Comparison of ENCODE assay signal across 8 cellular contexts in genomic region chr17:752002-752619, GRCh38. TPM values are rescaled to one million over a fixed set of nuclear protein-coding genes. Genes with fewer than 3 reads are reported as not detected.
DNase-seq lines count a peak whose midpoint lies in the region; ATAC-seq and TF ChIP-seq lines count a peak whose summit lies in the region.

Gene GEMIN4, minus strand, starts transcription at chr17:752264. Its CDS starts 122 bp downstream, at chr17:752142.

- intact Hi-C loops in activated CD8-positive, alpha-beta T cell treated with anti-CD3 and anti-CD28 coated beads for 36 hours (cut with micrococcal nuclease), result no loop called here
- intact Hi-C loops in lower lobe of right lung (cut with DNase I), result no loop called here

- H3K4me1 ChIP-seq in CD4-positive, CD25-positive, alpha-beta regulatory T cell (ENCODE audit: control insufficient read depth, insufficient read depth, low read length, poor library complexity, severe bottlenecking), result peaks cover 29% of the 10 kb centered on the region
- H3K4me1 ChIP-seq in ectodermal cell (ENCODE audit: control insufficient read depth, insufficient read depth, low read length), result peaks cover 6% of the 10 kb centered on the region
- peaks cover 15% of the 10 kb centered on the region for H3K4me1 ChIP-seq in lower lobe of right lung

- peak; percentile 94 for TF ChIP-seq CTCF in activated CD8-positive, alpha-beta T cell treated with anti-CD3 and anti-CD28 coated beads for 36 hours (IDR thresholded peaks at IDR 0.05)
- peak; percentile 94 for TF ChIP-seq CTCF in lower lobe of right lung (IDR thresholded peaks at IDR 0.05)

- no peaks in the 10 kb centered on the region for H3K9me3 ChIP-seq in CD4-positive, CD25-positive, alpha-beta regulatory T cell (ENCODE audit: control insufficient read depth in 2 of 2, low read length in 2 of 2)
- no peaks in the 10 kb centered on the region for H3K9me3 ChIP-seq in ectodermal cell (ENCODE audit: control insufficient read depth, low read length)
- H3K9me3 ChIP-seq in lower lobe of right lung, result no peaks in the 10 kb centered on the region

- H3K27me3 Mint-ChIP-seq in CD4-positive, CD25-positive, alpha-beta regulatory T cell, result no peaks in the 10 kb centered on the region
- no peaks in the 10 kb centered on the region for H3K27me3 Mint-ChIP-seq in activated CD8-positive, alpha-beta T cell treated with anti-CD3 and anti-CD28 coated beads for 36 hours

- CTCF ChIA-PET in activated CD8-positive, alpha-beta T cell treated with anti-CD3 and anti-CD28 coated beads for 36 hours (lab: Charles Lee), result interaction anchor here (0.8 to 2.0 kb wide), 7 partner anchors 11 to 340 kb away, joined by 3 to 9 read pairs (median 4); partner anchors contain the start of genes GLOD4, MRM3 and NXN

- H3K27ac Mint-ChIP-seq in CD4-positive, CD25-positive, alpha-beta regulatory T cell, result peak within 1 kb of the TSS; percentile 94 to 97 (median 96)
- peak within 1 kb of the TSS; percentile 95 for H3K27ac Mint-ChIP-seq in activated CD8-positive, alpha-beta T cell treated with anti-CD3 and anti-CD28 coated beads for 36 hours

- DNase-seq in CD4-positive, CD25-positive, alpha-beta regulatory T cell, result peak; percentile 93 to 96 (median 93)
- DNase-seq in NCI-H774 (lab: John Stamatoyannopoulos, UW) (peak; percentile 67), lower lobe of right lung (peak; percentile 96)
- DNase-seq in activated CD8-positive, alpha-beta T cell treated with anti-CD3 and anti-CD28 coated beads for 36 hours, result peak; percentile 96
- peak; percentile 92 to 100 (median 98) for DNase-seq in stimulated activated CD4-positive, alpha-beta T cell treated with anti-CD3 and anti-CD28 coated beads, TNF-alpha, amount 100 ng/mL, for 1 hour (ENCODE audit: low read depth in 3 of 3, low spot score in 1 of 3)

- H3K36me3 Mint-ChIP-seq in CD4-positive, CD25-positive, alpha-beta regulatory T cell, result peaks cover 11% of the 10 kb centered on the region
- peaks cover 50% of the 10 kb centered on the region for H3K36me3 Mint-ChIP-seq in activated CD8-positive, alpha-beta T cell treated with anti-CD3 and anti-CD28 coated beads for 36 hours (ENCODE audit: low read depth)

- WGBS in ectodermal cell, 2 experiments, result 1% methylated on average over 87 of the region's 87 CpGs

- peak within 1 kb of the TSS; percentile 94 to 98 (median 96) for H3K4me3 Mint-ChIP-seq in CD4-positive, CD25-positive, alpha-beta regulatory T cell
- H3K4me3 Mint-ChIP-seq in activated CD8-positive, alpha-beta T cell treated with anti-CD3 and anti-CD28 coated beads for 36 hours, result peak within 1 kb of the TSS; percentile 90

- no peaks in the 10 kb centered on the region for H3K27me3 ChIP-seq in CD4-positive, CD25-positive, alpha-beta regulatory T cell (ENCODE audit: control insufficient read depth, insufficient read depth, low read length)
- no peaks in the 10 kb centered on the region for H3K27me3 ChIP-seq in ectodermal cell (ENCODE audit: control insufficient read depth, insufficient read depth, low read length, poor library complexity, severe bottlenecking)
- no peaks in the 10 kb centered on the region for H3K27me3 ChIP-seq in lower lobe of right lung (ENCODE audit: low read depth)

- peaks cover 13% of the 10 kb centered on the region for H3K36me3 ChIP-seq in CD4-positive, CD25-positive, alpha-beta regulatory T cell (ENCODE audit: control insufficient read depth, insufficient read depth, low read length)
- H3K36me3 ChIP-seq in ectodermal cell (ENCODE audit: control insufficient read depth, insufficient read depth, low read length), result peaks cover 16% of the 10 kb centered on the region
- H3K36me3 ChIP-seq in lower lobe of right lung, result peaks cover 20% of the 10 kb centered on the region

- peak within 1 kb of the TSS; percentile 72 for H3K27ac ChIP-seq in CD4-positive, CD25-positive, alpha-beta regulatory T cell (ENCODE audit: insufficient read depth, low read length, poor library complexity, severe bottlenecking)
- H3K27ac ChIP-seq in ectodermal cell (ENCODE audit: insufficient read depth, low read depth, low read length, poor library complexity, severe bottlenecking), result peak within 1 kb of the TSS; percentile 36
- H3K27ac ChIP-seq in lower lobe of right lung, result peak within 1 kb of the TSS; percentile 83

- H3K9me3 Mint-ChIP-seq in CD4-positive, CD25-positive, alpha-beta regulatory T cell, result no peaks in the 10 kb centered on the region
- peaks cover 5% of the 10 kb centered on the region for H3K9me3 Mint-ChIP-seq in activated CD8-positive, alpha-beta T cell treated with anti-CD3 and anti-CD28 coated beads for 36 hours

- ATAC-seq in CD4-positive, CD25-positive, alpha-beta regulatory T cell (ENCODE audit: low read depth in 2 of 2), result peak; percentile 85 to 92
- ATAC-seq in GM19324 (IDR thresholded peaks at IDR 0.05; ENCODE audit: low FRiP score, unreplicated experiment) (peak; percentile 92), HG03460 (IDR thresholded peaks at IDR 0.05; ENCODE audit: unreplicated experiment) (peak; percentile 73), lower lobe of right lung (peak; percentile 96 to 99)
- peak; percentile 90 for ATAC-seq in activated CD8-positive, alpha-beta T cell treated with anti-CD3 and anti-CD28 coated beads for 36 hours

- H3K4me3 ChIP-seq in CD4-positive, CD25-positive, alpha-beta regulatory T cell (ENCODE audit: low read depth, low read length), result peak within 1 kb of the TSS; percentile 78
- H3K4me3 ChIP-seq in ectodermal cell (ENCODE audit: insufficient read depth, low read depth, low read length) (peak within 1 kb of the TSS; percentile 93), lower lobe of right lung (peak within 1 kb of the TSS; percentile 82)

- H3K4me1 Mint-ChIP-seq in CD4-positive, CD25-positive, alpha-beta regulatory T cell, result peaks cover 19 to 38% (median 24%) of the 10 kb centered on the region in 4 donors
- H3K4me1 Mint-ChIP-seq in activated CD8-positive, alpha-beta T cell treated with anti-CD3 and anti-CD28 coated beads for 36 hours (ENCODE audit: low read depth), result peaks cover 32% of the 10 kb centered on the region

- POLR2A ChIA-PET in activated CD8-positive, alpha-beta T cell treated with anti-CD3 and anti-CD28 coated beads for 36 hours (lab: Charles Lee), result interaction anchor here (0.9 to 5.0 kb wide), 9 partner anchors 9 to 228 kb away, joined by 3 to 34 read pairs (median 4); partner anchors contain the start of genes GLOD4, MRM3, NXN and VPS53

RNA-seq across cellular contexts. Expression of gene GEMIN4, which starts in this region (rescaled TPM):
- 9.2 TPM for total RNA-seq in CD4-positive, CD25-positive, alpha-beta regulatory T cell
- 10 to 100 TPM; 15.7 to 34.7 (median 21.6) TPM for polyA plus RNA-seq in CD4-positive, CD25-positive, alpha-beta regulatory T cell
- total RNA-seq in activated CD8-positive, alpha-beta T cell treated with anti-CD3 and anti-CD28 coated beads for 36 hours, result 10 to 100 TPM; 52.8 to 55.8 TPM
- polyA plus RNA-seq in ectodermal cell (2013, experiment 1 of 4), result 40.7 TPM
- 50.2 TPM for polyA plus RNA-seq in ectodermal cell (2013, experiment 2 of 4)
- 29.8 TPM for polyA plus RNA-seq in ectodermal cell (2013, experiment 3 of 4)
- polyA plus RNA-seq in ectodermal cell (2013, experiment 4 of 4), result 34.6 TPM
- 21.5 TPM for total RNA-seq in lower lobe of right lung

Comparison
In these comparisons a context has a peak if more than half of its experiments do, and no peak if none do; other contexts are left out.
1. Peak in every context shown above with its lines: DNase-seq, ATAC-seq, H3K4me3 ChIP-seq and H3K27ac ChIP-seq.